In the genomic region with DNA sequence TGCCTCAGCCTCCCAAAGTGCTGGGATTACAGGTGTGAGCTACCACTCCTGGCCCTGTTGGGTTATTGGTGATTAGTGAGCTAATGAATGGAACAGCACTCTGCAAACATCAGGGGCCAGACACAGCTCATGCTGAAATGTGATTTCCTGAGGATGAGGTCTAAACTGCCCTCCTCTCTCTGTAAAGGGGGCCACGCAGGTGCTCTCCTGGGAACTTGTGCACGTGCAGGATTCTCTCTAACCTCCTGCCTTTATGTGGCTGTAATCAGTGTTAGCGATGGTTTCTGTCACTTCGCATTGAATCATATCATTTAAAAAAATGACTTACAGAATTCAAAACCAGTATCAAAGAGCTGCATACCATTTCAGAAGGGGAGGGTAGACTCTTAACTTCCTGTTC, we compare ENCODE assay signal across 16 cellular contexts. TPM values are rescaled to one million over a fixed set of nuclear protein-coding genes. Genes with fewer than 3 reads are reported as not detected.
"Had no signal": no experiment of that assay in that cellular context is flagged by ENCODE, and none has a peak within 500 bp of the region (broad histone marks: within the 10 kb centered on the region; RNA-seq: fewer than 3 reads in every experiment).

No MANE protein-coding gene starts in this region.

- H3K4me3 ChIP-seq: lung, thyroid gland had no signal

- H3K36me3 ChIP-seq: thyroid gland had no signal

- H3K27me3 ChIP-seq: thyroid gland had no signal

- ATAC-seq: activated T-cell treated with anti-CD3 and anti-CD28 coated beads, Interleukin-2, amount 50 U/mL, for 72 hours; esophagus mucosa; T-cell had no signal

- H3K27ac ChIP-seq: thyroid gland had no signal

- DNase-seq: activated CD4-positive, CD25-positive, alpha-beta regulatory T cell treated with anti-CD3 and anti-CD28 coated beads, Interleukin-2, amount 50 U/mL, for 72 hours; activated effector memory CD4-positive, alpha-beta T cell treated with anti-CD3 and anti-CD28 coated beads, Interleukin-2, amount 50 U/mL, for 16 hours; activated T-cell treated with anti-CD3 and anti-CD28 coated beads, Interleukin-2, amount 50 U/mL, for 72 hours; cerebellar nuclear complex; cortex of kidney; nucleus accumbens; retina; stimulated activated CD4-positive, alpha-beta T cell treated with anti-CD3 and anti-CD28 coated beads, Interleukin-12 subunit alpha, Interleukin-12 subunit beta, amount 100 ng/mL, for 4 hours; stimulated activated CD4-positive, alpha-beta T cell treated with anti-CD3 and anti-CD28 coated beads, Interleukin-1b, Interleukin-23, amount 100 ng/mL, for 48 hours; stimulated activated CD8-positive, alpha-beta memory T cell treated with anti-CD3 and anti-CD28 coated beads, Interleukin-4, amount 100 ng/mL, for 48 hours; stimulated activated naive CD4-positive, alpha-beta T cell; T-cell had no signal

- H3K9me3 ChIP-seq: thyroid gland had no signal

RNA-seq across cellular contexts. Expression of a gene that starts 55.9 kb away (rescaled TPM):
- total RNA-seq: activated CD8-positive, alpha-beta memory T cell treated with anti-CD3 and anti-CD28 coated beads for 36 hours; activated T-cell treated with anti-CD3 and anti-CD28 coated beads, Interleukin-2, amount 50 U/mL, for 72 hours had no signal
